Comparison of ENCODE assay signal across 1 cellular context in genomic region chr19:45780448-45781281, GRCh38.
A peak's percentile ranks its signal among the peaks of the same experiment; 100 is the strongest.
TF ChIP-seq lines count a peak whose summit lies in the region.

No MANE protein-coding gene starts in this region.

TF ChIP-seq in H1, 55 proteins besides CTCF, POLR2A, EP300 and RAD21:
- peak; percentile 36; the same call in 1 of the 2 replicates for TF ChIP-seq SRF (IDR thresholded peaks at IDR 0.05; ENCODE audit: low read depth, low read length)
- TF ChIP-seq ZNF274 (IDR thresholded peaks at IDR 0.05; ENCODE audit: borderline replicate concordance, extremely low read depth, low read length): no peak
- 0 out of 4 replicates have a peak, but pooled peaks of 1 of the 2 experiments have one; percentile 46 for TF ChIP-seq HDAC2 (IDR thresholded peaks at IDR 0.05; ENCODE audit: borderline replicate concordance in 1 of 2, low read depth in 2 of 2, low read length in 2 of 2)
- no peak for TF ChIP-seq SAP30 (IDR thresholded peaks at IDR 0.05; ENCODE audit: insufficient read depth, insufficient replicate concordance, low read length)
- TF ChIP-seq KDM1A (IDR thresholded peaks at IDR 0.05; ENCODE audit: borderline replicate concordance, low read length): peak; percentile 83; the same call in 1 of the 2 replicates
